Comparison of ENCODE assay signal across 12 cellular contexts in the genomic region with DNA sequence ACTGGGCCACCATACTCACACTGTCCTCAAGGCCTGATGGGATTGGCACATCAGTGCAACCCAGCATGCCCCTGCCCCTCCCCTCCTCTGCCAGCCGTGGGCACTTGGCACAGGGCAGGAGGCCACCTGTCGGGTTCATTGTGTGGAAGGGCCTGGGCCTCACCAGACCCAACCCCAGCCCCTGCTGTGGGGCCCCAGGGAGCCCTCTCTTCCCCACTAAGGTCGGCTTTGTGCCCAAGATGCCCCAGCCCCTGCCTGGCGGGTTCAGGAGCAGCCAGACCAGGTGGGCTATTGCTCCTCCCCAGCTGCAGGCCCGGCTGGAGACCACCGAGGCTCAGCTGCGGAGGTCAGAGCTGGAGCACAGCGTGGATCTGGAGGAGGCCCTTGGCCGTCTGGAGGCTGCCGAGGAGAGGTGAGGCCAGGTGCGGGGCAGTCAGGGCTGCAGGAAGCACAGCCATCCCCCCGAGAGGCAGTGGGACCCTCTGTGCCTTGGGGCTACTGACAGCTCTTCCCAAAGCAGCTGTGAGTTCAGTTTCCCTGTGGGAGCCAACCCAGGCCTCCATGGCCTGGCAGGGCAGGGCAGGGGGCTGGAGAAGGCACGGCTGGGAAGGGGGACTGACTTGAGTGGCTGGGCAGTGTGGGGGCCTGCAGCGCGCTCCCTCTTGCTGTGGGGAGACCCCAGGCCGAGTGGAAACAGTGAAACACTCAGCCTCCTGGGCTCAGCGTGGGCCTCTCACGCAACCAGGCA. TPM values are rescaled to one million over a fixed set of nuclear protein-coding genes. Genes with fewer than 3 reads are reported as not detected.
DNase-seq lines count a peak whose midpoint lies in the region; ATAC-seq lines count a peak whose summit lies in the region.
"Had no signal": no experiment of that assay in that cellular context is flagged by ENCODE, and none has a peak within 500 bp of the region (broad histone marks: within the 10 kb centered on the region; RNA-seq: fewer than 3 reads in every experiment).

No MANE protein-coding gene starts in this region.

- no peak overlapping the region for H3K27ac Mint-ChIP-seq in activated T-cell treated with anti-CD3 and anti-CD28 coated beads, Interleukin-2, amount 50 U/mL, for 72 hours
- H3K27ac Mint-ChIP-seq: stimulated activated naive CD8-positive, alpha-beta T cell treated with anti-CD3 and anti-CD28 coated beads, Interleukin-15, Interleukin-2, amounts not matched to agents 100 ng/mL and 50 ng/mL, for 24 hours; WTC11 had no signal

- no peaks in the 10 kb centered on the region for H3K9me3 ChIP-seq in SJSA1 (replicated peaks)
- H3K9me3 ChIP-seq in right cardiac atrium (ENCODE audit: control insufficient read depth, low read length), result no peaks in the 10 kb centered on the region

- H3K27me3 ChIP-seq in SJSA1 (replicated peaks) (no peaks in the 10 kb centered on the region), right cardiac atrium (ENCODE audit: control insufficient read depth, insufficient read depth) (no peaks in the 10 kb centered on the region)

- H3K4me1 ChIP-seq in SJSA1 (replicated peaks) (peaks cover 50% of the 10 kb centered on the region), right cardiac atrium (ENCODE audit: control insufficient read depth, insufficient read depth, low read length) (no peaks in the 10 kb centered on the region)

- no peak overlapping the region for H3K4me3 ChIP-seq in SJSA1
- H3K4me3 ChIP-seq in right cardiac atrium (ENCODE audit: low read length), result no peak overlapping the region

- peak overlapping the region; percentile 94 for H3K27ac ChIP-seq in SJSA1
- H3K27ac ChIP-seq in right cardiac atrium (ENCODE audit: low read length), result no peak overlapping the region

- H3K36me3 ChIP-seq in SJSA1, result no peaks in the 10 kb centered on the region

- H3K27me3 Mint-ChIP-seq in activated T-cell treated with anti-CD3 and anti-CD28 coated beads, Interleukin-2, amount 50 U/mL, for 4 hours (ENCODE audit: low read depth), result peaks cover 3% of the 10 kb centered on the region
- H3K27me3 Mint-ChIP-seq in activated T-cell treated with anti-CD3 and anti-CD28 coated beads, Interleukin-2, amount 50 U/mL, for 72 hours (ENCODE audit: low read depth), result no peaks in the 10 kb centered on the region
- H3K27me3 Mint-ChIP-seq: stimulated activated naive CD8-positive, alpha-beta T cell treated with anti-CD3 and anti-CD28 coated beads, Interleukin-15, Interleukin-2, amounts not matched to agents 100 ng/mL and 50 ng/mL, for 24 hours had no signal

- H3K4me3 Mint-ChIP-seq in activated T-cell treated with anti-CD3 and anti-CD28 coated beads, Interleukin-2, amount 50 U/mL, for 4 hours, result no peak overlapping the region
- H3K4me3 Mint-ChIP-seq in activated T-cell treated with anti-CD3 and anti-CD28 coated beads, Interleukin-2, amount 50 U/mL, for 72 hours, result no peak overlapping the region
- H3K4me3 Mint-ChIP-seq: stimulated activated naive CD8-positive, alpha-beta T cell treated with anti-CD3 and anti-CD28 coated beads, Interleukin-15, Interleukin-2, amounts not matched to agents 100 ng/mL and 50 ng/mL, for 24 hours; WTC11 had no signal

- H3K36me3 Mint-ChIP-seq in activated T-cell treated with anti-CD3 and anti-CD28 coated beads, Interleukin-2, amount 50 U/mL, for 4 hours (ENCODE audit: insufficient read depth), result no peaks in the 10 kb centered on the region
- H3K36me3 Mint-ChIP-seq in activated T-cell treated with anti-CD3 and anti-CD28 coated beads, Interleukin-2, amount 50 U/mL, for 72 hours (ENCODE audit: insufficient read depth in 2 of 2), result no peaks in the 10 kb centered on the region
- H3K36me3 Mint-ChIP-seq: WTC11 had no signal

- intact Hi-C loops in right cardiac atrium (cut with DNase I), result no loop called here

- no peaks in the 10 kb centered on the region for H3K4me1 Mint-ChIP-seq in activated T-cell treated with anti-CD3 and anti-CD28 coated beads, Interleukin-2, amount 50 U/mL, for 4 hours (ENCODE audit: low read depth)
- no peaks in the 10 kb centered on the region for H3K4me1 Mint-ChIP-seq in activated T-cell treated with anti-CD3 and anti-CD28 coated beads, Interleukin-2, amount 50 U/mL, for 72 hours (ENCODE audit: low read depth)
- H3K4me1 Mint-ChIP-seq: WTC11 had no signal

- no peaks in the 10 kb centered on the region for H3K9me3 Mint-ChIP-seq in activated T-cell treated with anti-CD3 and anti-CD28 coated beads, Interleukin-2, amount 50 U/mL, for 4 hours
- no peaks in the 10 kb centered on the region for H3K9me3 Mint-ChIP-seq in activated T-cell treated with anti-CD3 and anti-CD28 coated beads, Interleukin-2, amount 50 U/mL, for 72 hours
- H3K9me3 Mint-ChIP-seq: stimulated activated naive CD8-positive, alpha-beta T cell treated with anti-CD3 and anti-CD28 coated beads, Interleukin-15, Interleukin-2, amounts not matched to agents 100 ng/mL and 50 ng/mL, for 24 hours; WTC11 had no signal

- peak; percentile 4 for DNase-seq in activated T-cell treated with anti-CD3 and anti-CD28 coated beads, Interleukin-2, amount 50 U/mL, for 4 hours
- no peak for DNase-seq in activated T-cell treated with anti-CD3 and anti-CD28 coated beads, Interleukin-2, amount 50 U/mL, for 72 hours
- DNase-seq in SJSA1 (ENCODE audit: low read depth in 1 of 2, low spot score in 2 of 2) (peak in 1 of 2 experiments; percentile 40), right cardiac atrium (peak in 2 of 3 donors; percentile 13 to 50), NCI-H2029 treated with DMSO at 0.1 percent for 48 hours (lab: John Stamatoyannopoulos, UW) (no peak), NCI-H2227 (lab: John Stamatoyannopoulos, UW; ENCODE audit: unreplicated experiment) (no peak)
- peak; percentile 17 for DNase-seq in stimulated activated CD8-positive, alpha-beta memory T cell treated with anti-CD3 and anti-CD28 coated beads, Interleukin-4, amount 100 ng/mL, for 48 hours
- DNase-seq: amniotic stem cell, NCI-H2107 had no signal

- no peak for ATAC-seq in activated T-cell treated with anti-CD3 and anti-CD28 coated beads, Interleukin-2, amount 50 U/mL, for 4 hours
- no peak for ATAC-seq in activated T-cell treated with anti-CD3 and anti-CD28 coated beads, Interleukin-2, amount 50 U/mL, for 72 hours (replicated peaks in 1 of 2)
- no peak for ATAC-seq in right cardiac atrium
- ATAC-seq in HG03280 (IDR thresholded peaks at IDR 0.05; ENCODE audit: unreplicated experiment), result no peak
- ATAC-seq: WTC11 had no signal

- 85% methylated on average over 18 of the region's 18 CpGs for WGBS in right cardiac atrium

RNA-seq across cellular contexts. Expression of a gene that starts 16.3 kb away (rescaled TPM):
- not detected for total RNA-seq in activated T-cell treated with anti-CD3 and anti-CD28 coated beads, Interleukin-2, amount 50 U/mL, for 4 hours
- not detected for total RNA-seq in activated T-cell treated with anti-CD3 and anti-CD28 coated beads, Interleukin-2, amount 50 U/mL, for 72 hours
- total RNA-seq in SJSA1 (2014; rRNA removed; shearing (Covaris generic)), result not detected in 2 replicates
- total RNA-seq in right cardiac atrium, result under 1 TPM in 1 of 4 donors, not detected in 3; 0.03 TPM
- polyA plus RNA-seq in right cardiac atrium, result not detected
- total RNA-seq: WTC11 had no signal

RNA-seq across cellular contexts. Expression of a gene that starts 26.5 kb away (rescaled TPM):
- not detected for total RNA-seq in activated T-cell treated with anti-CD3 and anti-CD28 coated beads, Interleukin-2, amount 50 U/mL, for 4 hours
- not detected for total RNA-seq in activated T-cell treated with anti-CD3 and anti-CD28 coated beads, Interleukin-2, amount 50 U/mL, for 72 hours
- total RNA-seq in SJSA1 (2014; rRNA removed; shearing (Covaris generic)), result 0.42 and 0.91 TPM in 2 replicates
- total RNA-seq in right cardiac atrium, result not detected
- not detected for polyA plus RNA-seq in right cardiac atrium
- total RNA-seq: WTC11 had no signal

RNA-seq across cellular contexts. Expression of a gene that starts 53.8 kb away (rescaled TPM):
- total RNA-seq in activated T-cell treated with anti-CD3 and anti-CD28 coated beads, Interleukin-2, amount 50 U/mL, for 4 hours, result under 1 TPM; 0.33 to 0.43 (median 0.34) TPM
- not detected for total RNA-seq in activated T-cell treated with anti-CD3 and anti-CD28 coated beads, Interleukin-2, amount 50 U/mL, for 72 hours
- total RNA-seq in SJSA1 (2014; rRNA removed; shearing (Covaris generic)), result 0.26 TPM in 1 of 2 replicates, not detected in the other
- not detected for total RNA-seq in right cardiac atrium
- 0.14 TPM for polyA plus RNA-seq in right cardiac atrium

Comparison
In these comparisons a context has a peak if more than half of its experiments do, and no peak if none do; other contexts are left out.
1. DNase-seq: peak in activated T-cell treated with anti-CD3 and anti-CD28 coated beads, Interleukin-2, amount 50 U/mL, for 4 hours (single experiment), right cardiac atrium (2 of 3) and stimulated activated CD8-positive, alpha-beta memory T cell treated with anti-CD3 and anti-CD28 coated beads, Interleukin-4, amount 100 ng/mL, for 48 hours (single experiment); none in activated T-cell treated with anti-CD3 and anti-CD28 coated beads, Interleukin-2, amount 50 U/mL, for 72 hours (0 of 2), NCI-H2029 treated with DMSO at 0.1 percent for 48 hours (single experiment) and NCI-H2227 (single experiment).